24 cellular contexts compared by ENCODE assay signal in genomic region chr7:79353720-79354468, GRCh38.
"Had no signal": no experiment of that assay in that cellular context is flagged by ENCODE, and none has a peak within 500 bp of the region (broad histone marks: within the 10 kb centered on the region; RNA-seq: fewer than 3 reads in every experiment).

No MANE protein-coding gene starts in this region.

- H3K27ac ChIP-seq: coronary artery, lower lobe of right lung, neutrophil, parathyroid adenoma, right lobe of liver, testis, tibial artery, upper lobe of left lung, uterus had no signal

- H3K36me3 ChIP-seq: lower lobe of right lung, neutrophil, right lobe of liver, tibial artery, upper lobe of left lung, uterus had no signal

- H3K27me3 Mint-ChIP-seq: progenitor cell of endocrine pancreas had no signal

- H3K27ac Mint-ChIP-seq: immature natural killer cell, natural killer cell, progenitor cell of endocrine pancreas had no signal

- H3K79me2 ChIP-seq: parathyroid adenoma had no signal

- H3K9ac ChIP-seq: parathyroid adenoma had no signal

- H3K27me3 ChIP-seq: neutrophil, right lobe of liver, testis, tibial artery, upper lobe of left lung, uterus had no signal

- H2AFZ ChIP-seq: parathyroid adenoma had no signal

- H3K4me1 Mint-ChIP-seq: immature natural killer cell, natural killer cell had no signal

- DNase-seq: dermis blood vessel endothelial cell; effector memory CD4-positive, alpha-beta T cell; hypothalamus; immature natural killer cell; islet precursor cell; left ventricle myocardium superior; lower lobe of right lung; natural killer cell; right lobe of liver; small intestine; stimulated activated CD4-positive, alpha-beta T cell treated with anti-CD3 and anti-CD28 coated beads, Interleukin-12 subunit alpha, Interleukin-12 subunit beta, amount 100 ng/mL, for 4 hours; stimulated activated CD4-positive, alpha-beta T cell treated with anti-CD3 and anti-CD28 coated beads, Interleukin-1b, Interleukin-23, amount 100 ng/mL, for 48 hours; stimulated activated CD4-positive, alpha-beta T cell treated with anti-CD3 and anti-CD28 coated beads, Interleukin-4, amount 100 ng/mL, for 1 hour; stimulated activated CD8-positive, alpha-beta memory T cell treated with anti-CD3 and anti-CD28 coated beads, Interleukin-4, amount 100 ng/mL, for 48 hours; stimulated activated naive CD8-positive, alpha-beta T cell treated with anti-CD3 and anti-CD28 coated beads, Interleukin-15, Interleukin-2, amounts not matched to agents 100 U/mL and 50 U/mL, for 24 hours; substantia nigra; testis; upper lobe of left lung; uterus had no signal

- H3K9me3 ChIP-seq: lower lobe of right lung, neutrophil, right lobe of liver, testis, tibial artery, upper lobe of left lung, uterus had no signal

- H3K4me3 Mint-ChIP-seq: immature natural killer cell, natural killer cell had no signal

- H3K4me1 ChIP-seq: lower lobe of right lung, testis, tibial artery, upper lobe of left lung, uterus had no signal

- H3K36me3 Mint-ChIP-seq: natural killer cell had no signal

- H3K4me3 ChIP-seq: coronary artery, lower lobe of right lung, right lobe of liver, testis, tibial artery, upper lobe of left lung, uterus had no signal

- ATAC-seq: left ventricle myocardium superior; lower lobe of right lung; natural killer cell; right lobe of liver; stimulated activated naive CD8-positive, alpha-beta T cell treated with anti-CD3 and anti-CD28 coated beads, Interleukin-15, Interleukin-2, amounts not matched to agents 100 U/mL and 50 U/mL, for 24 hours had no signal
